Comparison of ENCODE assay signal across 8 cellular contexts in genomic region chr17:73952498-73953205, GRCh38.
DNase-seq lines count a peak whose midpoint lies in the region; ATAC-seq and TF ChIP-seq lines count a peak whose summit lies in the region.

No MANE protein-coding gene starts in this region.

- peak; percentile 60 to 82 for ATAC-seq in naive thymus-derived CD8-positive, alpha-beta T cell
- ATAC-seq in HG02970 (IDR thresholded peaks at IDR 0.05; ENCODE audit: low FRiP score, unreplicated experiment) (no peak), HG03442 (IDR thresholded peaks at IDR 0.05; ENCODE audit: unreplicated experiment) (no peak)

- H3K9me3 ChIP-seq in HEK293 (ENCODE audit: control insufficient read depth, insufficient read depth, low read depth, low read length) = no peaks in the 10 kb centered on the region
- H3K9me3 ChIP-seq in effector memory CD4-positive, alpha-beta T cell (ENCODE audit: control insufficient read depth, low read length) = no peaks in the 10 kb centered on the region

- H3K27ac Mint-ChIP-seq in T-helper 2 cell treated with Interferon-gamma antibody and Interleukin-4, amounts not matched to agents 5 μg/mL and 100 μg/mL, for 36 hours = no peak overlapping the region
- H3K27ac Mint-ChIP-seq in naive thymus-derived CD8-positive, alpha-beta T cell = no peak overlapping the region
- H3K27ac Mint-ChIP-seq in type B pancreatic cell = no peak overlapping the region

- H3K36me3 Mint-ChIP-seq in T-helper 2 cell treated with Interferon-gamma antibody and Interleukin-4, amounts not matched to agents 5 μg/mL and 100 μg/mL, for 36 hours (ENCODE audit: low read depth) = no peaks in the 10 kb centered on the region
- H3K36me3 Mint-ChIP-seq in naive thymus-derived CD8-positive, alpha-beta T cell = no peaks in the 10 kb centered on the region
- no peaks in the 10 kb centered on the region for H3K36me3 Mint-ChIP-seq in type B pancreatic cell

- POLR2A ChIA-PET in HEK293 (lab: Yijun Ruan, JAX) = interaction anchor here (0.7 kb wide), 1 partner anchor 212 kb away, joined by 5 read pairs; no protein-coding TSS in a partner anchor
- POLR2A ChIA-PET in naive thymus-derived CD8-positive, alpha-beta T cell (lab: Charles Lee) = no interaction called here

- H3K9me3 Mint-ChIP-seq in T-helper 2 cell treated with Interferon-gamma antibody and Interleukin-4, amounts not matched to agents 5 μg/mL and 100 μg/mL, for 36 hours = no peaks in the 10 kb centered on the region
- H3K9me3 Mint-ChIP-seq in naive thymus-derived CD8-positive, alpha-beta T cell = peaks cover 0 to 4% (median 0%) of the 10 kb centered on the region in 9 donors
- no peaks in the 10 kb centered on the region for H3K9me3 Mint-ChIP-seq in type B pancreatic cell

- peaks cover 3% of the 10 kb centered on the region for H3K27me3 ChIP-seq in effector memory CD4-positive, alpha-beta T cell (replicated peaks; ENCODE audit: control insufficient read depth, insufficient read depth, low read length, poor library complexity, severe bottlenecking)

- CTCF ChIA-PET in HEK293 (lab: Yijun Ruan, JAX) = interaction anchor here (0.6 kb wide), 1 partner anchor 197 kb away, joined by 3 read pairs; no protein-coding TSS in a partner anchor

- peak; percentile 9 for DNase-seq in T-helper 2 cell treated with Interferon-gamma antibody and Interleukin-4, amounts not matched to agents 5 μg/mL and 100 μg/mL, for 36 hours (ENCODE audit: low spot score)
- DNase-seq in effector memory CD4-positive, alpha-beta T cell = peak in 1 of 3 donors; percentile 3
- peak in 8 of 10 donors; percentile 4 to 40 (median 19) for DNase-seq in naive thymus-derived CD8-positive, alpha-beta T cell
- DNase-seq in type B pancreatic cell (ENCODE audit: extremely low spot score, unreplicated experiment) (peak; percentile 79), SW 1271 (lab: John Stamatoyannopoulos, UW) (no peak)

- H3K27me3 Mint-ChIP-seq in T-helper 2 cell treated with Interferon-gamma antibody and Interleukin-4, amounts not matched to agents 5 μg/mL and 100 μg/mL, for 36 hours (ENCODE audit: low read depth) = peaks cover 15% of the 10 kb centered on the region
- H3K27me3 Mint-ChIP-seq in naive thymus-derived CD8-positive, alpha-beta T cell = peaks cover 3 to 29% (median 16%) of the 10 kb centered on the region in 5 donors
- peaks cover 25% of the 10 kb centered on the region for H3K27me3 Mint-ChIP-seq in type B pancreatic cell

- H3K4me3 Mint-ChIP-seq in T-helper 2 cell treated with Interferon-gamma antibody and Interleukin-4, amounts not matched to agents 5 μg/mL and 100 μg/mL, for 36 hours = no peak overlapping the region
- H3K4me3 Mint-ChIP-seq in naive thymus-derived CD8-positive, alpha-beta T cell = peak overlapping the region in 3 of 10 donors; percentile 20 to 46 (median 39)
- no peak overlapping the region for H3K4me3 Mint-ChIP-seq in type B pancreatic cell

- H3K4me3 ChIP-seq in HEK293 (ENCODE audit: low read depth, low read length) = peak overlapping the region; percentile 25
- peak overlapping the region; percentile 56 for H3K4me3 ChIP-seq in effector memory CD4-positive, alpha-beta T cell (ENCODE audit: insufficient read depth, low read depth, low read length, poor library complexity, severe bottlenecking)

- no peak overlapping the region; the same call in 1 of the 2 replicates for H3K27ac ChIP-seq in HEK293 (ENCODE audit: extremely low read depth, low read depth, low read length)
- no peak overlapping the region for H3K27ac ChIP-seq in effector memory CD4-positive, alpha-beta T cell (ENCODE audit: insufficient read depth, low read length, poor library complexity, severe bottlenecking)

- no peak; the same call in 1 of the 2 replicates for TF ChIP-seq CTCF in HEK293 (tag by site-specific recombination; IDR thresholded peaks at IDR 0.05)
- peak; percentile 75 for TF ChIP-seq CTCF in type B pancreatic cell (conservative IDR thresholded peaks at IDR 0.05)

- H3K4me1 ChIP-seq in HEK293 (ENCODE audit: control insufficient read depth, insufficient read depth, low read length) = no peaks in the 10 kb centered on the region
- H3K4me1 ChIP-seq in effector memory CD4-positive, alpha-beta T cell (ENCODE audit: control insufficient read depth, insufficient read depth, low read length, poor library complexity, severe bottlenecking) = peaks cover 12% of the 10 kb centered on the region

- H3K36me3 ChIP-seq in HEK293 (ENCODE audit: control insufficient read depth in 2 of 2, insufficient read depth in 1 of 2, low read length in 2 of 2) = no peaks in the 10 kb centered on the region
- H3K36me3 ChIP-seq in effector memory CD4-positive, alpha-beta T cell (ENCODE audit: control insufficient read depth, insufficient read depth, low read length) = no peaks in the 10 kb centered on the region

- H3K4me1 Mint-ChIP-seq in T-helper 2 cell treated with Interferon-gamma antibody and Interleukin-4, amounts not matched to agents 5 μg/mL and 100 μg/mL, for 36 hours (ENCODE audit: low read depth) = no peaks in the 10 kb centered on the region
- peaks cover 0 to 6% (median 3%) of the 10 kb centered on the region in 4 donors for H3K4me1 Mint-ChIP-seq in naive thymus-derived CD8-positive, alpha-beta T cell
- H3K4me1 Mint-ChIP-seq in type B pancreatic cell (ENCODE audit: unreplicated experiment) = peaks cover 6% of the 10 kb centered on the region

TF ChIP-seq in HEK293, 187 proteins besides CTCF, POLR2A, EP300 and RAD21:
- TF ChIP-seq YY2 (tag by site-specific recombination; IDR thresholded peaks at IDR 0.05) = no peak
- TF ChIP-seq ZNF341 (tag by site-specific recombination; IDR thresholded peaks at IDR 0.05; ENCODE audit: low read depth) = peak; percentile 49
- peak; percentile 31; the same call in 1 of the 2 replicates for TF ChIP-seq GLIS1 (tag by site-specific recombination; IDR thresholded peaks at IDR 0.05)
- no peak for TF ChIP-seq ZNF561 (tag by site-specific recombination; IDR thresholded peaks at IDR 0.05; ENCODE audit: borderline replicate concordance)
- TF ChIP-seq ZBTB48 (tag by site-specific recombination; IDR thresholded peaks at IDR 0.05) = 0 out of 2 replicates have a peak, but pooled peaks have one; percentile 78
- 0 out of 2 replicates have a peak, but pooled peaks have one; percentile 8 for TF ChIP-seq SP2 (tag by site-specific recombination; IDR thresholded peaks at IDR 0.05)
- no peak for TF ChIP-seq ZNF501 (tag by site-specific recombination; IDR thresholded peaks at IDR 0.05)
- no peak for TF ChIP-seq SETDB1 (IDR thresholded peaks at IDR 0.05; ENCODE audit: insufficient read length, low read length)
- TF ChIP-seq ZIC2 (tag by site-specific recombination; IDR thresholded peaks at IDR 0.05) = peak; percentile 30
- TF ChIP-seq KLF1 (tag by site-specific recombination; IDR thresholded peaks at IDR 0.05) = peak; percentile 98
- peak; percentile 40 for TF ChIP-seq SP3 (tag by site-specific recombination; IDR thresholded peaks at IDR 0.05)
- TF ChIP-seq, protein P1, sequence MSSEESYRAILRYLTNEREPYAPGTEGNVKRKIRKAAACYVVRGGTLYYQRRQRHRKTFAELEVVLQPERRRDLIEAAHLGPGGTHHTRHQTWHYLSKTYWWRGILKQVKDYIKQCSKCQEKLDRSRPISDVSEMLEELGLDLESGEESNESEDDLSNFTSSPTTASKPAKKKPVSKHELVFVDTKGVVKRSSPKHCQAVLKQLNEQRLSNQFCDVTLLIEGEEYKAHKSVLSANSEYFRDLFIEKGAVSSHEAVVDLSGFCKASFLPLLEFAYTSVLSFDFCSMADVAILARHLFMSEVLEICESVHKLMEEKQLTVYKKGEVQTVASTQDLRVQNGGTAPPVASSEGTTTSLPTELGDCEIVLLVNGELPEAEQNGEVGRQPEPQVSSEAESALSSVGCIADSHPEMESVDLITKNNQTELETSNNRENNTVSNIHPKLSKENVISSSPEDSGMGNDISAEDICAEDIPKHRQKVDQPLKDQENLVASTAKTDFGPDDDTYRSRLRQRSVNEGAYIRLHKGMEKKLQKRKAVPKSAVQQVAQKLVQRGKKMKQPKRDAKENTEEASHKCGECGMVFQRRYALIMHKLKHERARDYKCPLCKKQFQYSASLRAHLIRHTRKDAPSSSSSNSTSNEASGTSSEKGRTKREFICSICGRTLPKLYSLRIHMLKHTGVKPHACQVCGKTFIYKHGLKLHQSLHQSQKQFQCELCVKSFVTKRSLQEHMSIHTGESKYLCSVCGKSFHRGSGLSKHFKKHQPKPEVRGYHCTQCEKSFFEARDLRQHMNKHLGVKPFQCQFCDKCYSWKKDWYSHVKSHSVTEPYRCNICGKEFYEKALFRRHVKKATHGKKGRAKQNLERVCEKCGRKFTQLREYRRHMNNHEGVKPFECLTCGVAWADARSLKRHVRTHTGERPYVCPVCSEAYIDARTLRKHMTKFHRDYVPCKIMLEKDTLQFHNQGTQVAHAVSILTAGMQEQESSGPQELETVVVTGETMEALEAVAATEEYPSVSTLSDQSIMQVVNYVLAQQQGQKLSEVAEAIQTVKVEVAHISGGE (tag by site-specific recombination; conservative IDR thresholded peaks at IDR 0.05; ENCODE audit: low read depth) = peak; percentile 5; the same call in 1 of the 2 replicates
- 0 out of 2 replicates have a peak, but pooled peaks have one; percentile 24 for TF ChIP-seq KLF17 (tag by site-specific recombination; IDR thresholded peaks at IDR 0.05)
- TF ChIP-seq GLIS2 (tag by site-specific recombination; IDR thresholded peaks at IDR 0.05) = peak; percentile 45; the same call in 1 of the 2 replicates

Comparison
In these comparisons a context has a peak if more than half of its experiments do, and no peak if none do; other contexts are left out.
1. DNase-seq: peak in T-helper 2 cell treated with Interferon-gamma antibody and Interleukin-4, amounts not matched to agents 5 μg/mL and 100 μg/mL, for 36 hours (single experiment), naive thymus-derived CD8-positive, alpha-beta T cell (8 of 10) and type B pancreatic cell (single experiment); none in SW 1271 (0 of 2).
2. ATAC-seq: peak in naive thymus-derived CD8-positive, alpha-beta T cell (2 of 2); none in HG02970 (single experiment) and HG03442 (single experiment).